ENCODE assay signal across 8 cellular contexts in the genomic region with DNA sequence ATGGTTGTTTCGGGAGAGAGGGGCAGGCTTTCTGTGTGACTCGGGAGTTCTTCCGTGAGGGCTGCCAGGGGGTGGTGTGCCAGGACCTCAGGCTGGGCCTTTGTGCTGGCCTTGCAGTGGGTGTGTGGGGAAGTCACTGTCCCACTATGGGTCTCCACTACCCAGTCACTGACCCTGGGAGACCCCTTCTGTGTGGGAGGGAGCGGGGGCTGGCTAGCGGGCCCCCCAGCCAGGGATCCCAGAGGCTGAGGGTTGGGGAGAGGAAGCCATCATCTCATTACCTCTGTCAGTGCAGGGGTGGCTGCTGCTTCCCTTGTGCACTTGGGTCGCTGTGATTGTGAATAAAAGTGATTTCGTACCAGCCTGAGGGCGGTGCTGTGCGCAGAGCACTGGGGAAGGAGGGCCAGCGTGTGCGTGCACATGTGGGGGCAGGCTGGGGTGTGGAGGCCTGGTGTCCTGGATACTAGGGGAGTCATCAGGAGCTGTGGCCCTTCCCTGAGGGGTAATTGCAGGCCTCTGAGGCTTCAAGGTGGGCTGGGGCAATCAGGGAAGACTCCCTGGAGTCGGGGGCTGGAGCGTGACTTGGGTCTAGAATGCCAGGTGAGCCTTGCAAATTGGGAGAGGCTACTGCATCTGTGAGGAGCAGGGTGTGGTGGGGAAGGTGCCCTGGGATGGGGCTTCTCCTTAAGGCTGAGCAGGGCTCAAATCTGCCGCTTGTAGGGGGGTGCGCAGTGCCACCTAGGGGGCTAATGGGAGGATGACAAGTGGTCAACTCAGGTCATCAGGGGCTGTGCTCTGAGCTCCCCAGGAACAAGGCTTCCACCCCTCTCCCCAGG.
DNase-seq lines count a peak whose midpoint lies in the region; ATAC-seq and TF ChIP-seq lines count a peak whose summit lies in the region.

No MANE protein-coding gene starts in this region.

- H3K27me3 ChIP-seq in RWPE2 (ENCODE audit: insufficient read depth, poor library complexity, severe bottlenecking): no peaks in the 10 kb centered on the region

- peak; percentile 72 for TF ChIP-seq CTCF in RWPE2 (IDR thresholded peaks at IDR 0.05; ENCODE audit: poor library complexity, severe bottlenecking)
- TF ChIP-seq CTCF in astrocyte of the cerebellum (IDR thresholded peaks at IDR 0.05; ENCODE audit: low read depth, low read length, missing control alignments): peak; percentile 79

- H3K4me3 ChIP-seq in RWPE2 (ENCODE audit: severe bottlenecking): no peak overlapping the region
- no peak overlapping the region for H3K4me3 ChIP-seq in astrocyte of the cerebellum (ENCODE audit: low read depth, low read length)

- ATAC-seq in HG02852 (IDR thresholded peaks at IDR 0.05; ENCODE audit: unreplicated experiment) (peak; percentile 55), RWPE2 (ENCODE audit: low read depth) (peak; percentile 53; the same call in 2 of the 3 replicates), GM18505 (IDR thresholded peaks at IDR 0.05; ENCODE audit: unreplicated experiment) (no peak)

- H3K4me1 ChIP-seq in RWPE2 (ENCODE audit: insufficient read depth, poor library complexity, severe bottlenecking): no peaks in the 10 kb centered on the region

- H3K27ac ChIP-seq in RWPE2 (ENCODE audit: poor library complexity, severe bottlenecking): no peak overlapping the region

- DNase-seq in NCI-H2171 treated with DMSO at 0.1 percent for 48 hours (lab: John Stamatoyannopoulos, UW) (peak; percentile 28), NCI-H2171 (lab: John Stamatoyannopoulos, UW) (no peak), RWPE2 (ENCODE audit: low spot score) (no peak), astrocyte of the cerebellum (ENCODE audit: low read depth) (no peak), kidney glomerular epithelial cell (lab: John Stamatoyannopoulos, UW) (peak; percentile 7)
- DNase-seq in stimulated activated CD8-positive, alpha-beta memory T cell treated with anti-CD3 and anti-CD28 coated beads, Interleukin-4, amount 100 ng/mL, for 48 hours: peak; percentile 71

- H3K36me3 ChIP-seq in RWPE2 (ENCODE audit: low read depth): no peaks in the 10 kb centered on the region

- no peaks in the 10 kb centered on the region for H3K9me3 ChIP-seq in RWPE2 (ENCODE audit: severe bottlenecking)

- TF ChIP-seq POLR2A in GM18505 (IDR thresholded peaks at IDR 0.05; ENCODE audit: borderline replicate concordance, extremely low read depth, insufficient read depth, insufficient read length): no peak

- in situ Hi-C loops in astrocyte of the cerebellum (cut with HindIII; ENCODE audit: low sequenced_read_pairs): no loop called here

Comparison
In these comparisons a context has a peak if more than half of its experiments do, and no peak if none do; other contexts are left out.
1. DNase-seq: peak in NCI-H2171 treated with DMSO at 0.1 percent for 48 hours (single experiment), kidney glomerular epithelial cell (single experiment) and stimulated activated CD8-positive, alpha-beta memory T cell treated with anti-CD3 and anti-CD28 coated beads, Interleukin-4, amount 100 ng/mL, for 48 hours (single experiment); none in NCI-H2171 (single experiment), RWPE2 (single experiment) and astrocyte of the cerebellum (single experiment).